In genomic region chr20:37734228-37734980, GRCh38 we compare ENCODE assay signal across 13 cellular contexts. TPM values are rescaled to one million over a fixed set of nuclear protein-coding genes. Genes with fewer than 3 reads are reported as not detected.
A peak's percentile ranks its signal among the peaks of the same experiment; 100 is the strongest.
DNase-seq lines count a peak whose midpoint lies in the region; ATAC-seq and TF ChIP-seq lines count a peak whose summit lies in the region.
"Had no signal": no experiment of that assay in that cellular context is flagged by ENCODE, and none has a peak within 500 bp of the region (broad histone marks: within the 10 kb centered on the region; RNA-seq: fewer than 3 reads in every experiment).

No MANE protein-coding gene starts in this region.

- peak overlapping the region; percentile 36 for H3K4me3 Mint-ChIP-seq in activated T-helper 1 cell treated with anti-CD3 and anti-CD28 coated beads, Interleukin-12 subunit alpha, Interleukin-12 subunit beta, Interleukin-2, Interleukin-4 antibody, amounts not matched to agents 30 ng/mL and 10 ng/mL and 1 ng/mL, durations not matched to agents 14 hours and 24 hours and 36 hours
- H3K4me3 Mint-ChIP-seq: memory B cell had no signal

- ATAC-seq in HG03439 (IDR thresholded peaks at IDR 0.05; ENCODE audit: unreplicated experiment) (no peak), HG03175 (IDR thresholded peaks at IDR 0.05; ENCODE audit: unreplicated experiment) (no peak), HG03159 (IDR thresholded peaks at IDR 0.05; ENCODE audit: unreplicated experiment) (no peak), GM21360 (IDR thresholded peaks at IDR 0.05; ENCODE audit: unreplicated experiment) (no peak)

- DNase-seq in Ammon's horn (ENCODE audit: low spot score) (peak; percentile 55), GM04504 (ENCODE audit: low read depth) (peak; percentile 24), right atrium auricular region (ENCODE audit: low spot score) (no peak)
- DNase-seq in activated T-helper 1 cell treated with anti-CD3 and anti-CD28 coated beads, Interleukin-12 subunit alpha, Interleukin-12 subunit beta, Interleukin-2, Interleukin-4 antibody, amounts not matched to agents 30 ng/mL and 10 ng/mL and 1 ng/mL, durations not matched to agents 14 hours and 24 hours and 36 hours (ENCODE audit: low spot score): no peak
- DNase-seq: glutamatergic neuron, T-helper 9 cell had no signal

- peaks cover 22% of the 10 kb centered on the region for H3K36me3 ChIP-seq in right atrium auricular region

- no peaks in the 10 kb centered on the region for H3K27me3 ChIP-seq in right atrium auricular region
- H3K27me3 ChIP-seq: vagina had no signal

- no peaks in the 10 kb centered on the region for H3K27me3 Mint-ChIP-seq in activated T-helper 1 cell treated with anti-CD3 and anti-CD28 coated beads, Interleukin-12 subunit alpha, Interleukin-12 subunit beta, Interleukin-2, Interleukin-4 antibody, amounts not matched to agents 30 ng/mL and 10 ng/mL and 1 ng/mL, durations not matched to agents 14 hours and 24 hours and 36 hours (ENCODE audit: insufficient read depth)
- H3K27me3 Mint-ChIP-seq: memory B cell had no signal

- peak overlapping the region; percentile 53 for H3K27ac Mint-ChIP-seq in activated T-helper 1 cell treated with anti-CD3 and anti-CD28 coated beads, Interleukin-12 subunit alpha, Interleukin-12 subunit beta, Interleukin-2, Interleukin-4 antibody, amounts not matched to agents 30 ng/mL and 10 ng/mL and 1 ng/mL, durations not matched to agents 14 hours and 24 hours and 36 hours

- no peaks in the 10 kb centered on the region for H3K9me3 Mint-ChIP-seq in activated T-helper 1 cell treated with anti-CD3 and anti-CD28 coated beads, Interleukin-12 subunit alpha, Interleukin-12 subunit beta, Interleukin-2, Interleukin-4 antibody, amounts not matched to agents 30 ng/mL and 10 ng/mL and 1 ng/mL, durations not matched to agents 14 hours and 24 hours and 36 hours
- H3K9me3 Mint-ChIP-seq: memory B cell had no signal

- intact Hi-C loops in activated T-helper 1 cell treated with anti-CD3 and anti-CD28 coated beads, Interleukin-12 subunit alpha, Interleukin-12 subunit beta, Interleukin-2, Interleukin-4 antibody, amounts not matched to agents 30 ng/mL and 10 ng/mL and 1 ng/mL, durations not matched to agents 14 hours and 24 hours and 36 hours (cut with micrococcal nuclease): loop anchor here (2.0 to 10.0 kb wide), 2 partner anchors 40 to 260 kb away; partner anchors contain the start of gene CTNNBL1

- peaks cover 0 to 41% of the 10 kb centered on the region in 2 donors for H3K4me1 ChIP-seq in right atrium auricular region
- H3K4me1 ChIP-seq: vagina had no signal

- no peak for TF ChIP-seq CTCF in right atrium auricular region (IDR thresholded peaks at IDR 0.05)

- H3K9me3 ChIP-seq in right atrium auricular region: no peaks in the 10 kb centered on the region
- H3K9me3 ChIP-seq: vagina had no signal

- H3K27ac ChIP-seq in right atrium auricular region: peak overlapping the region; percentile 4 to 23
- H3K27ac ChIP-seq: vagina had no signal

- peaks cover 38% of the 10 kb centered on the region for H3K4me1 Mint-ChIP-seq in activated T-helper 1 cell treated with anti-CD3 and anti-CD28 coated beads, Interleukin-12 subunit alpha, Interleukin-12 subunit beta, Interleukin-2, Interleukin-4 antibody, amounts not matched to agents 30 ng/mL and 10 ng/mL and 1 ng/mL, durations not matched to agents 14 hours and 24 hours and 36 hours (ENCODE audit: low read depth)

- peaks cover 38% of the 10 kb centered on the region for H3K36me3 Mint-ChIP-seq in activated T-helper 1 cell treated with anti-CD3 and anti-CD28 coated beads, Interleukin-12 subunit alpha, Interleukin-12 subunit beta, Interleukin-2, Interleukin-4 antibody, amounts not matched to agents 30 ng/mL and 10 ng/mL and 1 ng/mL, durations not matched to agents 14 hours and 24 hours and 36 hours (ENCODE audit: low read depth)

- no peak overlapping the region for H3K4me3 ChIP-seq in right atrium auricular region
- H3K4me3 ChIP-seq: coronary artery, vagina had no signal

RNA-seq across cellular contexts. Expression of gene CTNNBL1, which starts 40.6 kb away (rescaled TPM):
- total RNA-seq in activated T-helper 1 cell treated with anti-CD3 and anti-CD28 coated beads, Interleukin-12 subunit alpha, Interleukin-12 subunit beta, Interleukin-2, Interleukin-4 antibody, amounts not matched to agents 30 ng/mL and 10 ng/mL and 1 ng/mL, durations not matched to agents 14 hours and 24 hours and 36 hours: 93.5 and 105 TPM in 2 replicates
- total RNA-seq in right atrium auricular region: 10 to 100 TPM; 29.9 to 39.9 TPM

Comparison
In these comparisons a context has a peak if more than half of its experiments do, and no peak if none do; other contexts are left out.
1. DNase-seq: peak in Ammon's horn (single experiment) and GM04504 (single experiment); none in activated T-helper 1 cell treated with anti-CD3 and anti-CD28 coated beads, Interleukin-12 subunit alpha, Interleukin-12 subunit beta, Interleukin-2, Interleukin-4 antibody, amounts not matched to agents 30 ng/mL and 10 ng/mL and 1 ng/mL, durations not matched to agents 14 hours and 24 hours and 36 hours (single experiment) and right atrium auricular region (single experiment).